ENCODE assay signal across 9 cellular contexts in genomic region chr10:103278862-103279298, GRCh38. TPM values are rescaled to one million over a fixed set of nuclear protein-coding genes. Genes with fewer than 3 reads are reported as not detected.
DNase-seq lines count a peak whose midpoint lies in the region; ATAC-seq and TF ChIP-seq lines count a peak whose summit lies in the region.
"Had no signal": no experiment of that assay in that cellular context is flagged by ENCODE, and none has a peak within 500 bp of the region (broad histone marks: within the 10 kb centered on the region; RNA-seq: fewer than 3 reads in every experiment).

No MANE protein-coding gene starts in this region.

- H3K27me3 ChIP-seq in DND-41 (ENCODE audit: insufficient read depth, low read length, poor library complexity) (peaks cover 8% of the 10 kb centered on the region), MG63 (peaks cover 60% of the 10 kb centered on the region)

- TF ChIP-seq CTCF in DND-41 (IDR thresholded peaks at IDR 0.05; ENCODE audit: borderline replicate concordance, extremely low read depth, low read length, poor library complexity, severe bottlenecking): no peak

- H3K9me3 ChIP-seq in DND-41 (ENCODE audit: insufficient read depth, low read length, severe bottlenecking) (no peaks in the 10 kb centered on the region), MG63 (peaks cover 6% of the 10 kb centered on the region)
- H3K9me3 ChIP-seq: tibial artery had no signal

- H3K4me1 ChIP-seq in DND-41 (ENCODE audit: insufficient read depth, low read length): peaks cover 9% of the 10 kb centered on the region

- H3K4me3 Mint-ChIP-seq in activated T-cell treated with anti-CD3 and anti-CD28 coated beads, Interleukin-2, amount 50 U/mL, for 4 hours: no peak overlapping the region

- H3K27me3 Mint-ChIP-seq in activated T-cell treated with anti-CD3 and anti-CD28 coated beads, Interleukin-2, amount 50 U/mL, for 4 hours (ENCODE audit: low read depth): peaks cover 69% of the 10 kb centered on the region

- H3K4me3 ChIP-seq in DND-41 (ENCODE audit: low read depth in 1 of 2, low read length in 2 of 2): no peak overlapping the region
- H3K4me3 ChIP-seq in MG63: no peak overlapping the region
- H3K4me3 ChIP-seq: tibial artery had no signal

- H3K9ac ChIP-seq in DND-41 (ENCODE audit: low read depth, low read length): no peak overlapping the region

- H3K4me2 ChIP-seq in DND-41 (ENCODE audit: insufficient read depth, low read length): no peak overlapping the region

- intact Hi-C loops in head of caudate nucleus (cut with DNase I): no loop called here

- H3K36me3 ChIP-seq in DND-41 (ENCODE audit: insufficient read depth, low read length) (no peaks in the 10 kb centered on the region), MG63 (no peaks in the 10 kb centered on the region)
- H3K36me3 ChIP-seq: tibial artery had no signal

- H3K9me3 Mint-ChIP-seq in activated T-cell treated with anti-CD3 and anti-CD28 coated beads, Interleukin-2, amount 50 U/mL, for 4 hours: no peaks in the 10 kb centered on the region

- ATAC-seq in DND-41 (ENCODE audit: insufficient read depth, low read depth): 0 out of 3 replicates have a peak, but pooled peaks have one; percentile 15
- no peak for ATAC-seq in activated T-cell treated with anti-CD3 and anti-CD28 coated beads, Interleukin-2, amount 50 U/mL, for 4 hours
- ATAC-seq in GM21619 (IDR thresholded peaks at IDR 0.05; ENCODE audit: unreplicated experiment): no peak
- no peak for ATAC-seq in GM21825 (IDR thresholded peaks at IDR 0.05; ENCODE audit: unreplicated experiment)

- no peak overlapping the region for H2AFZ ChIP-seq in DND-41 (ENCODE audit: low read depth, low read length)

- H3K36me3 Mint-ChIP-seq in activated T-cell treated with anti-CD3 and anti-CD28 coated beads, Interleukin-2, amount 50 U/mL, for 4 hours (ENCODE audit: insufficient read depth): no peaks in the 10 kb centered on the region

- no peak overlapping the region for H3K27ac ChIP-seq in DND-41 (ENCODE audit: low read length)
- H3K27ac ChIP-seq: tibial artery had no signal

- H3K79me2 ChIP-seq in DND-41 (ENCODE audit: insufficient read depth, low read length): no peaks in the 10 kb centered on the region

- DNase-seq in DND-41: peak; percentile 65
- DNase-seq in MG63: peak; percentile 30
- peak; percentile 19 for DNase-seq in activated T-cell treated with anti-CD3 and anti-CD28 coated beads, Interleukin-2, amount 50 U/mL, for 4 hours
- peak in 24 of 42 donors; percentile 15 to 69 (median 36) for DNase-seq in head of caudate nucleus
- peak; percentile 13 to 33 for DNase-seq in stimulated activated CD4-positive, alpha-beta T cell treated with anti-CD3 and anti-CD28 coated beads, Interleukin-1b, Interleukin-23, amount 100 ng/mL, for 4 hours (ENCODE audit: low read depth in 2 of 2)
- DNase-seq in cortex of kidney (lab: John Stamatoyannopoulos, UW): no peak

- no peaks in the 10 kb centered on the region; the same call in 1 of the 2 replicates for H4K20me1 ChIP-seq in DND-41 (ENCODE audit: insufficient read depth, low read length)

- peaks cover 10% of the 10 kb centered on the region for H3K4me1 Mint-ChIP-seq in activated T-cell treated with anti-CD3 and anti-CD28 coated beads, Interleukin-2, amount 50 U/mL, for 4 hours (ENCODE audit: low read depth)

RNA-seq across cellular contexts. Expression of gene INA, which starts 1.9 kb away (rescaled TPM):
- total RNA-seq in MG63 (2014; rRNA removed; shearing (Covaris generic); ENCODE audit: low replicate concordance): not detected in 2 replicates
- under 1 TPM; 0.27 to 0.38 (median 0.32) TPM for total RNA-seq in activated T-cell treated with anti-CD3 and anti-CD28 coated beads, Interleukin-2, amount 50 U/mL, for 4 hours

RNA-seq across cellular contexts. Expression of gene RPEL1, which starts 33.2 kb away (rescaled TPM):
- 0.03 TPM in 1 of 2 replicates, not detected in the other for total RNA-seq in MG63 (2014; rRNA removed; shearing (Covaris generic); ENCODE audit: low replicate concordance)
- under 1 TPM in 1 of 3 donors, not detected in 2; 0.18 TPM for total RNA-seq in activated T-cell treated with anti-CD3 and anti-CD28 coated beads, Interleukin-2, amount 50 U/mL, for 4 hours
